ENCODE assay signal across 9 cellular contexts in the genomic region with DNA sequence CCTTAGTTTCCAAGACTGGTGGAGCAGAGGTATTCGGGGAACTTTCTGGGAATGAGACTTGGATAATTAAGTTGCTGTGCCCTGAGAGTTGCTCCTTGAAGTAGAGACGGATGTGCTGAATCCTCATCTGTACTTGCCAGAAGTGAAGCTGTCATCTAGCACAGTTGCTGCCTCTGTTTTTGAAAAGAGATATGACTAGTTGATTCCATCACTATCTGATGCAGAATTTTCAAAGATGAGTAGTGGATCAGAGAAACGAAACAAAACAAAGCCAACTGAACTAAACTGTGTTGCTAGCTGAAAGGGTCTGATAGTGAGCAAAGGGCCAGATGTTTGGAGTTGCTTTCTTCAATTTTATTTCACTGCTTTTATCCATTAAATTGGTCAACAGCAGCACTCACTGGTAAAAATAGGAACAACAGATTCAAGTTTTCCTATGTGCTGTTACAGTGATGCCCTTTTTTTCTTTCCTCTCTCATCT. TPM values are rescaled to one million over a fixed set of nuclear protein-coding genes. Genes with fewer than 3 reads are reported as not detected.
DNase-seq lines count a peak whose midpoint lies in the region; ATAC-seq, FAIRE-seq and TF ChIP-seq lines count a peak whose summit lies in the region.
"Had no signal": no experiment of that assay in that cellular context is flagged by ENCODE, and none has a peak within 500 bp of the region (broad histone marks: within the 10 kb centered on the region; RNA-seq: fewer than 3 reads in every experiment).

No MANE protein-coding gene starts in this region.

- TF ChIP-seq CTCF in ascending aorta (IDR thresholded peaks at IDR 0.05), result peak; percentile 36 to 63 (median 53)
- peak in 2 of 3 experiments; percentile 43 to 58 for TF ChIP-seq CTCF in keratinocyte (optimal IDR thresholded peaks at IDR 0.05 in 1 of 3, IDR thresholded peaks at IDR 0.05 in 1 of 3, conservative IDR thresholded peaks at IDR 0.05 in 1 of 3; ENCODE audit: extremely low read depth in 1 of 3, insufficient read depth in 2 of 3, low read length in 3 of 3)
- peak; percentile 53 for TF ChIP-seq CTCF in type B pancreatic cell (conservative IDR thresholded peaks at IDR 0.05)

- H3K9me3 ChIP-seq in ascending aorta (no peaks in the 10 kb centered on the region), keratinocyte (ENCODE audit: control insufficient read depth, low read depth, low read length) (no peaks in the 10 kb centered on the region)

- H3K36me3 Mint-ChIP-seq in type B pancreatic cell, result no peaks in the 10 kb centered on the region
- H3K36me3 Mint-ChIP-seq: IgD-negative memory B cell had no signal

- H3K4me1 Mint-ChIP-seq in type B pancreatic cell (ENCODE audit: unreplicated experiment), result peaks cover 22% of the 10 kb centered on the region

- peaks cover 9% of the 10 kb centered on the region for H3K9me3 Mint-ChIP-seq in type B pancreatic cell

- no peaks in the 10 kb centered on the region for H3K27me3 ChIP-seq in ascending aorta
- no peaks in the 10 kb centered on the region for H3K27me3 ChIP-seq in keratinocyte (ENCODE audit: control insufficient read depth, extremely low read depth, insufficient read depth, low read length)

- H3K36me3 ChIP-seq in ascending aorta, result no peaks in the 10 kb centered on the region
- no peaks in the 10 kb centered on the region for H3K36me3 ChIP-seq in keratinocyte (ENCODE audit: control insufficient read depth in 2 of 2, extremely low read depth in 1 of 2, insufficient read depth in 2 of 2, low read length in 2 of 2)

- H3K4me3 Mint-ChIP-seq in type B pancreatic cell, result no peak overlapping the region
- H3K4me3 Mint-ChIP-seq: IgD-negative memory B cell had no signal

- intact Hi-C loops in ascending aorta (cut with DNase I), result loop anchor here (1.0 to 5.0 kb wide), 2 partner anchors 101 to 155 kb away; no protein-coding TSS in a partner anchor

- H3K27ac ChIP-seq in ascending aorta, result no peak overlapping the region
- H3K27ac ChIP-seq in keratinocyte (ENCODE audit: control insufficient read depth, insufficient read depth, low read length), result no peak overlapping the region

- H3K4me1 ChIP-seq in ascending aorta (peaks cover 7 to 21% of the 10 kb centered on the region in 2 donors), keratinocyte (ENCODE audit: control insufficient read depth, extremely low read depth, insufficient read depth, low read length) (peaks cover 10% of the 10 kb centered on the region)

- no peaks in the 10 kb centered on the region for H4K20me1 ChIP-seq in keratinocyte (ENCODE audit: control insufficient read depth, extremely low read depth, insufficient read depth, low read length)

- peak overlapping the region; percentile 2 for H3K27ac Mint-ChIP-seq in type B pancreatic cell
- H3K27ac Mint-ChIP-seq: IgD-negative memory B cell had no signal

- no peak overlapping the region for H3K9ac ChIP-seq in keratinocyte (ENCODE audit: control insufficient read depth, extremely low read depth, insufficient read depth, low read length)

- dilution Hi-C loops in keratinocyte (cut with MboI; ENCODE audit: extremely low pct_ligation_motif_present, low sequenced_read_pairs), result no loop called here

- H3K4me3 ChIP-seq in ascending aorta (no peak overlapping the region), keratinocyte (ENCODE audit: control insufficient read depth in 2 of 3, extremely low read depth in 1 of 3, insufficient read depth in 2 of 3, low read depth in 1 of 3, low read length in 3 of 3) (no peak overlapping the region)

- DNase-seq in NCI-H82 (lab: John Stamatoyannopoulos, UW), result peak; percentile 1
- DNase-seq in NCI-H82 treated with DMSO at 0.1 percent for 48 hours (lab: John Stamatoyannopoulos, UW; ENCODE audit: unreplicated experiment), result no peak
- no peak for DNase-seq in ascending aorta (ENCODE audit: low spot score in 2 of 2)
- DNase-seq in keratinocyte (ENCODE audit: low read depth, low spot score), result no peak
- DNase-seq in type B pancreatic cell (ENCODE audit: extremely low spot score, unreplicated experiment), result no peak
- no peak for DNase-seq in mesenteric fat pad (ENCODE audit: low spot score)
- no peak for DNase-seq in SHP77 treated with DMSO at 0.1 percent for 48 hours (lab: John Stamatoyannopoulos, UW)

- no peak overlapping the region for H3K4me2 ChIP-seq in keratinocyte (ENCODE audit: control insufficient read depth, extremely low read depth, insufficient read depth, low read depth, low read length)

- H3K9me1 ChIP-seq in keratinocyte (ENCODE audit: control insufficient read depth, extremely low read depth, insufficient read depth, low read length), result no peaks in the 10 kb centered on the region

- ATAC-seq in GM21717 (IDR thresholded peaks at IDR 0.05; ENCODE audit: unreplicated experiment), result no peak

- H3K27me3 Mint-ChIP-seq in type B pancreatic cell, result no peaks in the 10 kb centered on the region
- H3K27me3 Mint-ChIP-seq: IgD-negative memory B cell had no signal

- peak; percentile 13 for FAIRE-seq in keratinocyte (lab: Jason Lieb, UNC)

- H2AFZ ChIP-seq in keratinocyte (ENCODE audit: control insufficient read depth, low read length), result no peak overlapping the region

- no peaks in the 10 kb centered on the region for H3K79me2 ChIP-seq in keratinocyte (ENCODE audit: control insufficient read depth, insufficient read depth, low read length)

RNA-seq across cellular contexts. Expression of a gene that starts 52.7 kb away (rescaled TPM):
- total RNA-seq in ascending aorta (27.4 TPM), type B pancreatic cell (ENCODE audit: low replicate concordance) (3.2 and 8.7 TPM in 2 replicates), mesenteric fat pad (43.8 TPM)
- 2.7 to 5.8 TPM (median 2.9 TPM) in 3 replicates for polyA plus RNA-seq in keratinocyte
- 14.9 TPM for polyA plus RNA-seq in keratinocyte (2011; ENCODE audit: low read depth)
- 3.9 and 4.6 TPM in 2 replicates for polyA plus RNA-seq in keratinocyte (2011; cell fraction: cytosol; rRNA removed)
- 6.1 and 7.0 TPM in 2 replicates for polyA plus RNA-seq in keratinocyte (2011; cell fraction: nucleus; rRNA removed)
- 1.8 and 2.4 TPM in 2 replicates for polyA plus RNA-seq in keratinocyte (2012; ENCODE audit: low replicate concordance)
- polyA minus RNA-seq in keratinocyte, result 8.0 to 26.5 TPM (median 12.1 TPM) in 3 replicates
- 3.6 TPM for polyA minus RNA-seq in keratinocyte (2011; cell fraction: cytosol; rRNA and poly(A)+ RNA removed)
- 7.4 and 12.3 TPM in 2 replicates for polyA minus RNA-seq in keratinocyte (2011; cell fraction: nucleus; rRNA and poly(A)+ RNA removed)
